Comparison of ENCODE assay signal across 23 cellular contexts in the genomic region with DNA sequence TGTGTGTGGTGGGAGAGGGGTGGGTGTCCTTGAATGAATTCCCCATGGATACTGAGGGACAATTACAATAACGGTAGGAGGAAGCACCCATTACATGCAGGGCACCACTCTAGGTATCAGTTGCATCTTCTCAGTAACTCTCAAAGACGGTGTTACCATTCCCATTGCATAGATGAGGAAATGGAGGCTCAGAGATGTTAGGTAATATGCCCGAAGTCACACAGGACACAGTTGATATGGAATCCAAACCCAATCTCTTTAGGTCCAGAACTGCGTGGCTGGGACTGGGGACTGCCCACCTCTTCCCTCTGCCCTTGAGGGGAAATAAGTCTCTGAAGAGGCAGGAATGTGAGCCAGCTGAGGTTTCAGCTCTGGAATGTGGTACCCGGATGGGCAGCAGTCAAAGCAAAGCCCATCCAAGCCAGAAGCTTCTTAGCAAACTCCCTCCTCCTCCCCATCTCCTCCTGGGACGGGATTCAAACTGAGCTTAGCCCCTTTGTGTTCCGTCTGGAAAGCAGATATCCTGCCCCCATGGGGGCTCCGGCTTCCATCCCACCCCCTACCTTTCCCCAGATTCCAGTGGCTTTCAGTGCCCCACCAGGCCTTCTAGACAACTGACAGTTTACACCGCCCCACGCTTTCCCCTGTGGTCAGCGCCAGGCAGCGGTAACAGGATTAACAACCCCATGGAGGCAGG.
DNase-seq lines count a peak whose midpoint lies in the region; ATAC-seq, FAIRE-seq and TF ChIP-seq lines count a peak whose summit lies in the region.
"Had no signal": no experiment of that assay in that cellular context is flagged by ENCODE, and none has a peak within 500 bp of the region (broad histone marks: within the 10 kb centered on the region; RNA-seq: fewer than 3 reads in every experiment).

No MANE protein-coding gene starts in this region.

- POLR2A ChIA-PET in H1 (lab: Charles Lee; ENCODE audit: partially characterized antibody), result no interaction called here

- H3K9ac ChIP-seq in HUES48 (ENCODE audit: low read depth, low read length), result no peak overlapping the region
- H3K9ac ChIP-seq in H1 (replicated peaks in 1 of 4; ENCODE audit: extremely low read depth in 1 of 4, low read depth in 3 of 4, low read length in 3 of 4), result no peak overlapping the region
- no peak overlapping the region for H3K9ac ChIP-seq in mesendoderm (ENCODE audit: low read length)
- H3K9ac ChIP-seq: BLaER1 had no signal

- no peak overlapping the region for H2AFZ ChIP-seq in H1 (ENCODE audit: low read length)

- H3K4ac ChIP-seq in H1 (replicated peaks; ENCODE audit: insufficient read length, low read depth, low read length) (no peak overlapping the region), mesendoderm (ENCODE audit: low read depth, low read length) (no peak overlapping the region)

- BruUV-seq in Calu3 (replicated peaks; lab: Mats Ljungman, UMichigan), result no TSS peak

- CTCF ChIA-PET in H1 (lab: Charles Lee; ENCODE audit: partially characterized antibody), result interaction anchor here (0.8 to 1.3 kb wide), 4 partner anchors 9 to 131 kb away, joined by 3 read pairs; no protein-coding TSS in a partner anchor
- CTCF ChIA-PET in Calu3 (lab: Charles Lee), result interaction anchor here (0.6 kb wide), 1 partner anchor 13 kb away, joined by 3 read pairs; no protein-coding TSS in a partner anchor

- H3K79me2 ChIP-seq in H1 (ENCODE audit: control insufficient read depth in 1 of 2, insufficient read depth in 2 of 2, low read length in 2 of 2), result no peaks in the 10 kb centered on the region
- H3K79me2 ChIP-seq in mesendoderm (ENCODE audit: control insufficient read depth, insufficient read depth, low read length), result no peaks in the 10 kb centered on the region

- H3K36me3 ChIP-seq in HUES48 (ENCODE audit: control insufficient read depth, insufficient read depth, low read length), result no peaks in the 10 kb centered on the region
- no peaks in the 10 kb centered on the region for H3K36me3 ChIP-seq in H1 (ENCODE audit: control insufficient read depth in 2 of 4, insufficient read depth in 4 of 4, low read length in 3 of 4)
- H3K36me3 ChIP-seq in mesendoderm (ENCODE audit: control insufficient read depth, insufficient read depth, low read length), result no peaks in the 10 kb centered on the region
- H3K36me3 ChIP-seq in stomach, result no peaks in the 10 kb centered on the region
- H3K36me3 ChIP-seq: BLaER1, Peyer's patch had no signal

- H3K4me1 Mint-ChIP-seq in Calu3 (ENCODE audit: low read depth, unreplicated experiment), result no peaks in the 10 kb centered on the region

- DNase-seq in H1 (ENCODE audit: low read depth in 1 of 2, low spot score in 2 of 2) (peak in 1 of 2 experiments; percentile 51), mesendoderm (peak; percentile 86), Calu3 (no peak), activated T-cell treated with anti-CD3 and anti-CD28 coated beads for 4 hours (no peak), stomach (no peak)
- DNase-seq: CD4-positive, alpha-beta T cell; COR-L47; DMS 273 treated with DMSO at 0.1 percent for 48 hours; DMS79 treated with DMSO at 0.1 percent for 48 hours; GOT3; KG1; NCI-H1092; NCI-H1436; NCI-H187 treated with DMSO at 0.1 percent for 48 hours; NCI-H345; NCI-H524 treated with DMSO at 0.1 percent for 48 hours; NCI-H82; Peyer's patch had no signal

- H3K4me2 ChIP-seq in H1 (ENCODE audit: insufficient read depth in 1 of 2, low read depth in 2 of 2, low read length in 2 of 2) (peak overlapping the region in 1 of 2 experiments; percentile 15; a peak in 1 of 4 replicates), mesendoderm (ENCODE audit: low read length) (no peak overlapping the region)
- H3K4me2 ChIP-seq: BLaER1 had no signal

- H3K27ac Mint-ChIP-seq in Calu3 (ENCODE audit: unreplicated experiment), result no peak overlapping the region
- H3K27ac Mint-ChIP-seq: CD4-positive, alpha-beta T cell had no signal

- H3K14ac ChIP-seq in H1 (ENCODE audit: insufficient read length), result no peak overlapping the region

- TF ChIP-seq EP300 in H1 (IDR thresholded peaks at IDR 0.05; ENCODE audit: borderline replicate concordance in 1 of 2, low read depth in 2 of 2, low read length in 2 of 2) (no peak), stomach (IDR thresholded peaks at IDR 0.05) (no peak)

- no peak overlapping the region for H2BK20ac ChIP-seq in H1 (ENCODE audit: low read length)

- intact Hi-C loops in Calu3 (cut with micrococcal nuclease; ENCODE audit: unreplicated experiment), result no loop called here
- intact Hi-C loops in stomach (cut with DNase I; ENCODE audit: low total_unique reads), result no loop called here

- H4K8ac ChIP-seq in H1 (ENCODE audit: extremely low read depth, insufficient read depth, low read length) (no peak overlapping the region), mesendoderm (ENCODE audit: low read depth, low read length) (no peak overlapping the region)

- no peaks in the 10 kb centered on the region for H3K9me3 Mint-ChIP-seq in Calu3 (ENCODE audit: low read depth, unreplicated experiment)

- FAIRE-seq in H1 (lab: Jason Lieb, UNC), result peak; percentile 39
- FAIRE-seq: GM12891 had no signal

- H3K4me3 ChIP-seq in HUES48 (ENCODE audit: low read depth, low read length) (no peak overlapping the region), H1 (ENCODE audit: extremely low read depth in 1 of 4, insufficient read depth in 2 of 4, low read depth in 3 of 4, low read length in 4 of 4) (no peak overlapping the region), mesendoderm (ENCODE audit: low read length) (no peak overlapping the region), stomach (no peak overlapping the region)
- H3K4me3 ChIP-seq: BLaER1, Peyer's patch had no signal

- H2BK120ac ChIP-seq in H1 (replicated peaks; ENCODE audit: low read depth, low read length), result no peak overlapping the region
- H2BK120ac ChIP-seq in mesendoderm (ENCODE audit: low read depth, low read length), result no peak overlapping the region

- no peaks in the 10 kb centered on the region for H3K4me1 ChIP-seq in HUES48 (ENCODE audit: control insufficient read depth, insufficient read depth, low read length)
- peaks cover 0 to 8% (median under 1%) of the 10 kb centered on the region in 4 experiments; a peak in 1 of 7 replicates for H3K4me1 ChIP-seq in H1 (replicated peaks in 1 of 4; ENCODE audit: control insufficient read depth in 3 of 4, insufficient read depth in 4 of 4, low read length in 3 of 4)
- H3K4me1 ChIP-seq in mesendoderm (ENCODE audit: control insufficient read depth, low read depth, low read length), result peaks cover 3% of the 10 kb centered on the region
- H3K4me1 ChIP-seq in stomach, result no peaks in the 10 kb centered on the region
- H3K4me1 ChIP-seq: Peyer's patch had no signal

- H3K9me3 ChIP-seq in HUES48 (ENCODE audit: control insufficient read depth, insufficient read depth, low read length) (no peaks in the 10 kb centered on the region), H1 (ENCODE audit: insufficient read depth in 2 of 2, low read depth in 1 of 2, low read length in 1 of 2) (no peaks in the 10 kb centered on the region), stomach (peaks cover 0 to 3% (median 0%) of the 10 kb centered on the region in 4 donors)
- H3K9me3 ChIP-seq: BLaER1, Peyer's patch had no signal

- ATAC-seq in HG03135 (IDR thresholded peaks at IDR 0.05; ENCODE audit: unreplicated experiment), result no peak
- ATAC-seq: SK-N-SH treated with all-trans-retinoic acid at 6 μM for 48 hours had no signal

- H3K79me1 ChIP-seq in H1 (ENCODE audit: low read depth, low read length) (no peaks in the 10 kb centered on the region), mesendoderm (ENCODE audit: low read length) (no peaks in the 10 kb centered on the region)

- H3K23ac ChIP-seq in H1 (ENCODE audit: insufficient read length) (no peak overlapping the region), mesendoderm (ENCODE audit: low read length) (no peak overlapping the region)

- H3K56ac ChIP-seq in H1 (replicated peaks; ENCODE audit: insufficient read length, low read depth, low read length), result no peak overlapping the region
- H3K56ac ChIP-seq in mesendoderm (ENCODE audit: low read length), result no peak overlapping the region

- H3K18ac ChIP-seq in H1 (ENCODE audit: extremely low read depth, low read length) (no peak overlapping the region), mesendoderm (ENCODE audit: low read length) (no peak overlapping the region)

- H2BK12ac ChIP-seq in H1 (ENCODE audit: low read depth, low read length), result no peak overlapping the region

- peak overlapping the region; percentile 29 for H3K27ac ChIP-seq in HUES48 (ENCODE audit: low read depth, low read length)
- H3K27ac ChIP-seq in H1 (ENCODE audit: low read depth, low read length), result no peak overlapping the region
- H3K27ac ChIP-seq in mesendoderm (ENCODE audit: low read depth, low read length), result no peak overlapping the region
- H3K27ac ChIP-seq in stomach, result no peak overlapping the region
- H3K27ac ChIP-seq: BLaER1, Peyer's patch had no signal

- H4K20me1 ChIP-seq in H1 (replicated peaks in 1 of 2; ENCODE audit: control insufficient read depth in 1 of 2, insufficient read depth in 2 of 2, low read length in 2 of 2), result no peaks in the 10 kb centered on the region
- H4K20me1 ChIP-seq: BLaER1 had no signal

- H3K27me3 ChIP-seq in HUES48 (ENCODE audit: control insufficient read depth, insufficient read depth, low read length) (no peaks in the 10 kb centered on the region), H1 (replicated peaks in 1 of 4; ENCODE audit: control insufficient read depth in 3 of 4, extremely low read depth in 1 of 4, insufficient read depth in 3 of 4, low read length in 3 of 4) (no peaks in the 10 kb centered on the region), mesendoderm (ENCODE audit: insufficient read depth, low read length, poor library complexity) (no peaks in the 10 kb centered on the region), stomach (peaks cover 0 to 83% (median 22%) of the 10 kb centered on the region in 3 donors)
- H3K27me3 ChIP-seq: BLaER1, Peyer's patch had no signal

- no peaks in the 10 kb centered on the region for H3K36me3 Mint-ChIP-seq in Calu3 (ENCODE audit: insufficient read depth, unreplicated experiment)

- TF ChIP-seq POLR2A in H1 (IDR thresholded peaks at IDR 0.05; ENCODE audit: control extremely low read depth in 1 of 2, low read depth in 2 of 2, low read length in 2 of 2) (no peak), stomach (IDR thresholded peaks at IDR 0.05) (no peak)

- TF ChIP-seq CTCF in H1 (IDR thresholded peaks at IDR 0.05; ENCODE audit: control extremely low read depth in 1 of 3, insufficient read depth in 1 of 3, low read depth in 1 of 3, low read length in 3 of 3) (no peak), Calu3 (IDR thresholded peaks at IDR 0.05; ENCODE audit: unreplicated experiment) (no peak), stomach (IDR thresholded peaks at IDR 0.05) (no peak)

- peaks cover 71% of the 10 kb centered on the region for H3K27me3 Mint-ChIP-seq in Calu3 (ENCODE audit: unreplicated experiment)

- TF ChIP-seq RAD21 in H1 (IDR thresholded peaks at IDR 0.05 in 1 of 2, conservative IDR thresholded peaks at IDR 0.05 in 1 of 2; ENCODE audit: low read depth in 2 of 2, low read length in 2 of 2), result peak in 1 of 2 experiments; percentile 15; a peak in 1 of 4 replicates

- no peak overlapping the region for H2AK5ac ChIP-seq in H1 (ENCODE audit: low read depth, low read length)
- H2AK5ac ChIP-seq in mesendoderm (ENCODE audit: low read length), result no peak overlapping the region

- H4K5ac ChIP-seq in H1 (ENCODE audit: insufficient read length, low read depth, low read length), result no peak overlapping the region
- no peak overlapping the region for H4K5ac ChIP-seq in mesendoderm (ENCODE audit: low read length)

- no peak overlapping the region for H3K4me3 Mint-ChIP-seq in Calu3 (ENCODE audit: low read depth, unreplicated experiment)
- H3K4me3 Mint-ChIP-seq: CD4-positive, alpha-beta T cell had no signal

- 54% methylated on average over 12 of the region's 12 CpGs; no CpG with 5 or more reads in 1 of the 2 experiments for WGBS in H1 (ENCODE audit: extremely low coverage in 1 of 2, insufficient coverage in 1 of 2, insufficient read length in 1 of 2, insufficient replicate concordance in 2 of 2, low coverage in 1 of 2, low lambda C conversion rate in 2 of 2, missing lambda C conversion rate in 1 of 2), 2 experiments
- WGBS in mesendoderm (ENCODE audit: extremely low coverage, insufficient coverage, low lambda C conversion rate), result no CpG with 5 or more reads among the region's 12 CpGs
- WGBS in stomach, 5 donors, result 40 to 46% (median 45%) methylated on average over 11 to 12 of the region's 12 CpGs

- no peak overlapping the region for H2BK5ac ChIP-seq in H1 (ENCODE audit: low read depth, low read length)
- H2BK5ac ChIP-seq in mesendoderm (ENCODE audit: low read length), result no peak overlapping the region

- no peaks in the 10 kb centered on the region for H3K23me2 ChIP-seq in H1 (ENCODE audit: low read depth, low read length)

- H4K91ac ChIP-seq in H1 (replicated peaks; ENCODE audit: insufficient read length, low read length), result no peak overlapping the region

- H2BK15ac ChIP-seq in H1 (ENCODE audit: low read length) (no peak overlapping the region), mesendoderm (replicated peaks; ENCODE audit: low read depth) (no peak overlapping the region)
